1 cellular context compared by ENCODE assay signal in the genomic region with DNA sequence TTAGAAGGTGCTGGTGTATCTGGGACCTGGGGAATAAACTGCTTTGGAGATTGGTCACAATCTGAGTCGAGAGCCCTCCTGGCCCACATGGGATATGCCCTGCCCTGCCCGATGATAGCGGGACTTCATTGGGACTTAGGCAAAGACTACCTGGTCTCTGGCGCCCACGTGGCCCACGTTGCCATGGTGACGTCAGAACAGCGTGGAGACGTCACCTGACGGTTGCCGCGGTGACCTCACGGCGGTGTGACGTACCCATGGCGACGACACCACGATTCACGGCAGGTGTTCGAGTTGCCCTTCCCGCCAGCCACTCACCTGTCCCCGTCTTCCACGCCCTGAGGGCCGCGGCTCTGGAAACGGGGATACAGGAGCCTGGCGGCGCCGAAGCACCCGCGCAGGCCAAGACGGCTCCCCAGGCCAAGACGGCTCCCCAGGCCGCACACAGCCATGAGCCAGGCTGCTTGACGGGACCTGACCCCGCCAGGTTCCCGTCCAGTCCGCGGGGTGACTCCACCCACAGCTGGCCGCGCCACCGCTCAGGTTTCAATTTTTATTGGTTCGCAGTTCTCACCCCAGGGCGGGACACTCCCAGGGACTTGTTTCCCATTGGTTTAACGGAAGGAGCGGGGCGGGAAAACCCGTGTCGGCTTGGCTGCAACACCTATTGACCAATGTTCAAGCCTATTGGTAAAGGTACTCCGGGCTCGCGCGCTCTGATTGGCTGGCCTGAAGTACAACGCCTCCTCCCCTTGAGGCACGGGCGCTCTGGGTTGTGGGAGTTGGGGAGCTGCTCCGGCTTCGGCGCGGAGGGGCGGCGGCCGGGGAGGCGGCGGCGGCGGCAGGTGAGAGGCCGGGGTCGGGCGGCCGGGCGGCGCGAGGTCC.
TF ChIP-seq lines count a peak whose summit lies in the region.

A gene (minus strand): TSS at position 476 of the 885 bp plus-strand sequence. CDS start 24 bp downstream, at position 452.
A gene (plus strand): TSS at position 766 of the 885 bp plus-strand sequence. CDS start 1,029 bp downstream, outside the sequence.

TF ChIP-seq in HepG2, 621 proteins besides CTCF, POLR2A, EP300 and RAD21 (continued from another document and continues in another):
- TF ChIP-seq ZBTB7B (CRISPR knock-in tag; IDR thresholded peaks at IDR 0.05) (peak; percentile 52; the same call in 1 of the 2 replicates), ZFP41 (CRISPR knock-in tag; IDR thresholded peaks at IDR 0.05; ENCODE audit: borderline replicate concordance) (peak; percentile 89), ZNF768 (CRISPR knock-in tag; IDR thresholded peaks at IDR 0.05) (peak; percentile 63), CEBPG (CRISPR knock-in tag; IDR thresholded peaks at IDR 0.05) (peak; percentile 58), ZNF160 (CRISPR knock-in tag; IDR thresholded peaks at IDR 0.05) (peak; percentile 77; the same call in 1 of the 2 replicates), ADNP (CRISPR knock-in tag; IDR thresholded peaks at IDR 0.05) (no peak), KDM5A (IDR thresholded peaks at IDR 0.05; ENCODE audit: borderline replicate concordance, low read length) (peak; percentile 60; the same call in 1 of the 2 replicates), GFI1 (CRISPR knock-in tag; IDR thresholded peaks at IDR 0.05; ENCODE audit: borderline replicate concordance) (no peak; the same call in 1 of the 2 replicates), POLR2G (IDR thresholded peaks at IDR 0.05; ENCODE audit: low read depth, low read length) (peak; percentile 92), TAF15 (IDR thresholded peaks at IDR 0.05; ENCODE audit: low read depth, low read length, poor library complexity, severe bottlenecking) (no peak), PCBP2 (optimal IDR thresholded peaks at IDR 0.05; ENCODE audit: low read depth, low read length, poor library complexity, severe bottlenecking) (no peak), MTA3 (CRISPR knock-in tag; IDR thresholded peaks at IDR 0.05) (no peak), CC2D1A (CRISPR knock-in tag; IDR thresholded peaks at IDR 0.05) (0 out of 2 replicates have a peak, but pooled peaks have one; percentile 86), AGO2 (optimal IDR thresholded peaks at IDR 0.05; ENCODE audit: low read depth, low read length) (peak; percentile 40), NONO (IDR thresholded peaks at IDR 0.05) (no peak), NONO (CRISPR knock-in tag; conservative IDR thresholded peaks at IDR 0.05) (peak; percentile 90), ZNF510 (CRISPR knock-in tag; IDR thresholded peaks at IDR 0.05; ENCODE audit: low read depth) (peak; percentile 61; the same call in 1 of the 2 replicates), ZNF383 (CRISPR knock-in tag; IDR thresholded peaks at IDR 0.05; ENCODE audit: borderline replicate concordance) (0 out of 2 replicates have a peak, but pooled peaks have one; percentile 30), ARNTL (CRISPR knock-in tag; IDR thresholded peaks at IDR 0.05) (peak; percentile 81), ZNF224 (CRISPR knock-in tag; IDR thresholded peaks at IDR 0.05) (no peak; the same call in 1 of the 2 replicates), ZNF720 (CRISPR knock-in tag; IDR thresholded peaks at IDR 0.05) (no peak), ZKSCAN5 (CRISPR knock-in tag; IDR thresholded peaks at IDR 0.05) (peak; percentile 59; the same call in 1 of the 2 replicates), TCF7 (IDR thresholded peaks at IDR 0.05; ENCODE audit: low read depth) (no peak)
- TF ChIP-seq, protein P1, sequence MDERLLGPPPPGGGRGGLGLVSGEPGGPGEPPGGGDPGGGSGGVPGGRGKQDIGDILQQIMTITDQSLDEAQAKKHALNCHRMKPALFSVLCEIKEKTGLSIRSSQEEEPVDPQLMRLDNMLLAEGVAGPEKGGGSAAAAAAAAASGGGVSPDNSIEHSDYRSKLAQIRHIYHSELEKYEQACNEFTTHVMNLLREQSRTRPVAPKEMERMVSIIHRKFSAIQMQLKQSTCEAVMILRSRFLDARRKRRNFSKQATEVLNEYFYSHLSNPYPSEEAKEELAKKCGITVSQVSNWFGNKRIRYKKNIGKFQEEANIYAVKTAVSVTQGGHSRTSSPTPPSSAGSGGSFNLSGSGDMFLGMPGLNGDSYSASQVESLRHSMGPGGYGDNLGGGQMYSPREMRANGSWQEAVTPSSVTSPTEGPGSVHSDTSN (CRISPR knock-in tag; IDR thresholded peaks at IDR 0.05) = no peak
- TF ChIP-seq, protein P2, sequence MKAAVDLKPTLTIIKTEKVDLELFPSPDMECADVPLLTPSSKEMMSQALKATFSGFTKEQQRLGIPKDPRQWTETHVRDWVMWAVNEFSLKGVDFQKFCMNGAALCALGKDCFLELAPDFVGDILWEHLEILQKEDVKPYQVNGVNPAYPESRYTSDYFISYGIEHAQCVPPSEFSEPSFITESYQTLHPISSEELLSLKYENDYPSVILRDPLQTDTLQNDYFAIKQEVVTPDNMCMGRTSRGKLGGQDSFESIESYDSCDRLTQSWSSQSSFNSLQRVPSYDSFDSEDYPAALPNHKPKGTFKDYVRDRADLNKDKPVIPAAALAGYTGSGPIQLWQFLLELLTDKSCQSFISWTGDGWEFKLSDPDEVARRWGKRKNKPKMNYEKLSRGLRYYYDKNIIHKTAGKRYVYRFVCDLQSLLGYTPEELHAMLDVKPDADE (CRISPR knock-in tag; IDR thresholded peaks at IDR 0.05) = no peak
- TF ChIP-seq, protein P3, sequence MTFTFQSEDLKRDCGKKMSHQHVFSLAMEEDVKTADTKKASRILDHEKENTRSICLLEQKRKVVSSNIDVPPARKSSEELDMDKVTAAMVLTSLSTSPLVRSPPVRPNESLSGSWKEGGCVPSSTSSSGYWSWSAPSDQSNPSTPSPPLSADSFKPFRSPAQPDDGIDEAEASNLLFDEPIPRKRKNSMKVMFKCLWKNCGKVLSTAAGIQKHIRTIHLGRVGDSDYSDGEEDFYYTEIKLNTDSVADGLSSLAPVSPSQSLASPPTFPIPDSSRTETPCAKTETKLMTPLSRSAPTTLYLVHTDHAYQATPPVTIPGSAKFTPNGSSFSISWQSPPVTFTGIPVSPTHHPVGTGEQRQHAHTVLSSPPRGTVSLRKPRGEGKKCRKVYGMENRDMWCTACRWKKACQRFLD (CRISPR knock-in tag; IDR thresholded peaks at IDR 0.05; ENCODE audit: borderline replicate concordance) = peak; percentile 69; the same call in 1 of the 2 replicates
- TF ChIP-seq, protein P4, sequence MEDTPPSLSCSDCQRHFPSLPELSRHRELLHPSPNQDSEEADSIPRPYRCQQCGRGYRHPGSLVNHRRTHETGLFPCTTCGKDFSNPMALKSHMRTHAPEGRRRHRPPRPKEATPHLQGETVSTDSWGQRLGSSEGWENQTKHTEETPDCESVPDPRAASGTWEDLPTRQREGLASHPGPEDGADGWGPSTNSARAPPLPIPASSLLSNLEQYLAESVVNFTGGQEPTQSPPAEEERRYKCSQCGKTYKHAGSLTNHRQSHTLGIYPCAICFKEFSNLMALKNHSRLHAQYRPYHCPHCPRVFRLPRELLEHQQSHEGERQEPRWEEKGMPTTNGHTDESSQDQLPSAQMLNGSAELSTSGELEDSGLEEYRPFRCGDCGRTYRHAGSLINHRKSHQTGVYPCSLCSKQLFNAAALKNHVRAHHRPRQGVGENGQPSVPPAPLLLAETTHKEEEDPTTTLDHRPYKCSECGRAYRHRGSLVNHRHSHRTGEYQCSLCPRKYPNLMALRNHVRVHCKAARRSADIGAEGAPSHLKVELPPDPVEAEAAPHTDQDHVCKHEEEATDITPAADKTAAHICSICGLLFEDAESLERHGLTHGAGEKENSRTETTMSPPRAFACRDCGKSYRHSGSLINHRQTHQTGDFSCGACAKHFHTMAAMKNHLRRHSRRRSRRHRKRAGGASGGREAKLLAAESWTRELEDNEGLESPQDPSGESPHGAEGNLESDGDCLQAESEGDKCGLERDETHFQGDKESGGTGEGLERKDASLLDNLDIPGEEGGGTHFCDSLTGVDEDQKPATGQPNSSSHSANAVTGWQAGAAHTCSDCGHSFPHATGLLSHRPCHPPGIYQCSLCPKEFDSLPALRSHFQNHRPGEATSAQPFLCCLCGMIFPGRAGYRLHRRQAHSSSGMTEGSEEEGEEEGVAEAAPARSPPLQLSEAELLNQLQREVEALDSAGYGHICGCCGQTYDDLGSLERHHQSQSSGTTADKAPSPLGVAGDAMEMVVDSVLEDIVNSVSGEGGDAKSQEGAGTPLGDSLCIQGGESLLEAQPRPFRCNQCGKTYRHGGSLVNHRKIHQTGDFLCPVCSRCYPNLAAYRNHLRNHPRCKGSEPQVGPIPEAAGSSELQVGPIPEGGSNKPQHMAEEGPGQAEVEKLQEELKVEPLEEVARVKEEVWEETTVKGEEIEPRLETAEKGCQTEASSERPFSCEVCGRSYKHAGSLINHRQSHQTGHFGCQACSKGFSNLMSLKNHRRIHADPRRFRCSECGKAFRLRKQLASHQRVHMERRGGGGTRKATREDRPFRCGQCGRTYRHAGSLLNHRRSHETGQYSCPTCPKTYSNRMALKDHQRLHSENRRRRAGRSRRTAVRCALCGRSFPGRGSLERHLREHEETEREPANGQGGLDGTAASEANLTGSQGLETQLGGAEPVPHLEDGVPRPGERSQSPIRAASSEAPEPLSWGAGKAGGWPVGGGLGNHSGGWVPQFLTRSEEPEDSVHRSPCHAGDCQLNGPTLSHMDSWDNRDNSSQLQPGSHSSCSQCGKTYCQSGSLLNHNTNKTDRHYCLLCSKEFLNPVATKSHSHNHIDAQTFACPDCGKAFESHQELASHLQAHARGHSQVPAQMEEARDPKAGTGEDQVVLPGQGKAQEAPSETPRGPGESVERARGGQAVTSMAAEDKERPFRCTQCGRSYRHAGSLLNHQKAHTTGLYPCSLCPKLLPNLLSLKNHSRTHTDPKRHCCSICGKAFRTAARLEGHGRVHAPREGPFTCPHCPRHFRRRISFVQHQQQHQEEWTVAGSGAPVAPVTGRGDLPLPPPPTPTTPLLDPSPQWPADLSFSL (CRISPR knock-in tag; IDR thresholded peaks at IDR 0.05) = no peak
- TF ChIP-seq, protein P5, sequence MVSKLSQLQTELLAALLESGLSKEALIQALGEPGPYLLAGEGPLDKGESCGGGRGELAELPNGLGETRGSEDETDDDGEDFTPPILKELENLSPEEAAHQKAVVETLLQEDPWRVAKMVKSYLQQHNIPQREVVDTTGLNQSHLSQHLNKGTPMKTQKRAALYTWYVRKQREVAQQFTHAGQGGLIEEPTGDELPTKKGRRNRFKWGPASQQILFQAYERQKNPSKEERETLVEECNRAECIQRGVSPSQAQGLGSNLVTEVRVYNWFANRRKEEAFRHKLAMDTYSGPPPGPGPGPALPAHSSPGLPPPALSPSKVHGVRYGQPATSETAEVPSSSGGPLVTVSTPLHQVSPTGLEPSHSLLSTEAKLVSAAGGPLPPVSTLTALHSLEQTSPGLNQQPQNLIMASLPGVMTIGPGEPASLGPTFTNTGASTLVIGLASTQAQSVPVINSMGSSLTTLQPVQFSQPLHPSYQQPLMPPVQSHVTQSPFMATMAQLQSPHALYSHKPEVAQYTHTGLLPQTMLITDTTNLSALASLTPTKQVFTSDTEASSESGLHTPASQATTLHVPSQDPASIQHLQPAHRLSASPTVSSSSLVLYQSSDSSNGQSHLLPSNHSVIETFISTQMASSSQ (IDR thresholded peaks at IDR 0.05; ENCODE audit: low read depth) = 0 out of 2 replicates have a peak, but pooled peaks have one; percentile 22
- TF ChIP-seq, protein P5 (CRISPR knock-in tag; IDR thresholded peaks at IDR 0.05; ENCODE audit: borderline replicate concordance) = peak; percentile 48; the same call in 1 of the 2 replicates
